In genomic region chr5:131186561-131187256, GRCh38 we compare ENCODE assay signal across 22 cellular contexts. TPM values are rescaled to one million over a fixed set of nuclear protein-coding genes. Genes with fewer than 3 reads are reported as not detected.
DNase-seq lines count a peak whose midpoint lies in the region; ATAC-seq, FAIRE-seq and TF ChIP-seq lines count a peak whose summit lies in the region.
"Had no signal": no experiment of that assay in that cellular context is flagged by ENCODE, and none has a peak within 500 bp of the region (broad histone marks: within the 10 kb centered on the region; RNA-seq: fewer than 3 reads in every experiment).

No MANE protein-coding gene starts in this region.

- H3K27ac Mint-ChIP-seq in activated T-helper 2 cell treated with anti-CD3 and anti-CD28 coated beads, Interferon-gamma antibody, Interleukin-2, Interleukin-4, amounts not matched to agents 10 μg/mL and 5 μg/mL and 100 μg/mL, durations not matched to agents 14 hours and 24 hours and 36 hours, result no peak overlapping the region
- H3K27ac Mint-ChIP-seq: activated CD8-positive, alpha-beta memory T cell treated with anti-CD3 and anti-CD28 coated beads, Interleukin-2, amount 10 ng/mL, durations not matched to agents 7 days and 5 days; natural killer cell had no signal

- peaks cover 13% of the 10 kb centered on the region for H3K4me1 Mint-ChIP-seq in activated T-helper 2 cell treated with anti-CD3 and anti-CD28 coated beads, Interferon-gamma antibody, Interleukin-2, Interleukin-4, amounts not matched to agents 10 μg/mL and 5 μg/mL and 100 μg/mL, durations not matched to agents 14 hours and 24 hours and 36 hours (ENCODE audit: low read depth)
- H3K4me1 Mint-ChIP-seq: natural killer cell had no signal

- no peak for TF ChIP-seq POLR2A in ovary (IDR thresholded peaks at IDR 0.05)

- ATAC-seq in GM21529 (IDR thresholded peaks at IDR 0.05; ENCODE audit: unreplicated experiment), result no peak
- ATAC-seq in stimulated activated naive CD8-positive, alpha-beta T cell treated with anti-CD3 and anti-CD28 coated beads, Interleukin-15, Interleukin-2, amounts not matched to agents 100 U/mL and 50 U/mL, for 24 hours, result no peak
- ATAC-seq: activated CD8-positive, alpha-beta memory T cell treated with anti-CD3 and anti-CD28 coated beads, Interleukin-2, amount 10 ng/mL, durations not matched to agents 7 days and 5 days; natural killer cell had no signal

- no peak for TF ChIP-seq CTCF in D721Med (IDR thresholded peaks at IDR 0.05; ENCODE audit: insufficient read depth, missing control alignments)
- TF ChIP-seq CTCF in fibroblast of the aortic adventitia (IDR thresholded peaks at IDR 0.05; ENCODE audit: insufficient read depth, low read length), result no peak
- no peak for TF ChIP-seq CTCF in ovary (IDR thresholded peaks at IDR 0.05)

- H3K9me3 Mint-ChIP-seq in activated T-helper 2 cell treated with anti-CD3 and anti-CD28 coated beads, Interferon-gamma antibody, Interleukin-2, Interleukin-4, amounts not matched to agents 10 μg/mL and 5 μg/mL and 100 μg/mL, durations not matched to agents 14 hours and 24 hours and 36 hours, result no peaks in the 10 kb centered on the region
- H3K9me3 Mint-ChIP-seq: natural killer cell had no signal

- H3K36me3 ChIP-seq in SK-N-MC (ENCODE audit: insufficient read depth, low read length) (peaks cover 11% of the 10 kb centered on the region), ovary (no peaks in the 10 kb centered on the region)

- DNase-seq in D721Med (ENCODE audit: insufficient read length, low spot score), result no peak
- DNase-seq in LoVo (ENCODE audit: low spot score), result peak; percentile 23
- DNase-seq in SK-N-MC (ENCODE audit: low read depth, low spot score), result no peak
- DNase-seq in fibroblast of the aortic adventitia (ENCODE audit: low read depth), result peak; percentile 36
- no peak for DNase-seq in ovary
- DNase-seq in activated T-helper 2 cell treated with anti-CD3 and anti-CD28 coated beads, Interferon-gamma antibody, Interleukin-2, Interleukin-4, amounts not matched to agents 10 μg/mL and 5 μg/mL and 100 μg/mL, durations not matched to agents 14 hours and 24 hours and 36 hours (ENCODE audit: low spot score), result no peak
- DNase-seq in stimulated activated naive CD8-positive, alpha-beta T cell treated with anti-CD3 and anti-CD28 coated beads, Interleukin-15, Interleukin-2, amounts not matched to agents 100 U/mL and 50 U/mL, for 24 hours, result no peak
- DNase-seq: activated CD4-positive, CD25-positive, alpha-beta regulatory T cell treated with anti-CD3 and anti-CD28 coated beads, Interleukin-2, amount 50 U/mL, for 72 hours; activated CD8-positive, alpha-beta memory T cell treated with anti-CD3 and anti-CD28 coated beads, Interleukin-2, amount 10 ng/mL, durations not matched to agents 7 days and 5 days; activated gamma-delta T cell; amygdala; Caco-2; KBM-7; kidney; natural killer cell; NCI-H1105 treated with DMSO at 0.1 percent for 48 hours; NCI-H2171 treated with DMSO at 0.1 percent for 48 hours; SK-N-SH; small intestine; T1000 had no signal

- peak; percentile 29 for FAIRE-seq in D721Med (lab: Jason Lieb, UNC)
- FAIRE-seq: small intestine had no signal

- H3K9me3 ChIP-seq in SK-N-MC (ENCODE audit: low read depth, low read length) (no peaks in the 10 kb centered on the region), ovary (no peaks in the 10 kb centered on the region)
- H3K9me3 ChIP-seq: Caco-2 had no signal

- H3K27me3 ChIP-seq in ovary, result no peaks in the 10 kb centered on the region

- H3K9ac ChIP-seq in SK-N-MC (ENCODE audit: insufficient read length), result no peak overlapping the region
- H3K9ac ChIP-seq: SK-N-SH had no signal

- intact Hi-C loops in ovary (cut with DNase I), result no loop called here
- intact Hi-C loops in activated T-helper 2 cell treated with anti-CD3 and anti-CD28 coated beads, Interferon-gamma antibody, Interleukin-2, Interleukin-4, amounts not matched to agents 10 μg/mL and 5 μg/mL and 100 μg/mL, durations not matched to agents 14 hours and 24 hours and 36 hours (cut with micrococcal nuclease), result no loop called here

- TF ChIP-seq EP300 in ovary (IDR thresholded peaks at IDR 0.05), result no peak

- H3K4me1 ChIP-seq in ovary (ENCODE audit: insufficient read depth), result no peaks in the 10 kb centered on the region
- H3K4me1 ChIP-seq: Caco-2 had no signal

- H3K27ac ChIP-seq in SK-N-MC (peak overlapping the region; percentile 26; the same call in 1 of the 2 replicates), ovary (no peak overlapping the region)
- H3K27ac ChIP-seq: HL-60 had no signal

- WGBS in ovary, 3 donors, result 70 to 77% (median 73%) methylated on average over 3 of the region's 3 CpGs

- H3K27me3 Mint-ChIP-seq in activated T-helper 2 cell treated with anti-CD3 and anti-CD28 coated beads, Interferon-gamma antibody, Interleukin-2, Interleukin-4, amounts not matched to agents 10 μg/mL and 5 μg/mL and 100 μg/mL, durations not matched to agents 14 hours and 24 hours and 36 hours (ENCODE audit: low read depth), result no peaks in the 10 kb centered on the region
- H3K27me3 Mint-ChIP-seq: activated CD8-positive, alpha-beta memory T cell treated with anti-CD3 and anti-CD28 coated beads, Interleukin-2, amount 10 ng/mL, durations not matched to agents 7 days and 5 days had no signal

- H3K4me3 Mint-ChIP-seq in activated T-helper 2 cell treated with anti-CD3 and anti-CD28 coated beads, Interferon-gamma antibody, Interleukin-2, Interleukin-4, amounts not matched to agents 10 μg/mL and 5 μg/mL and 100 μg/mL, durations not matched to agents 14 hours and 24 hours and 36 hours (ENCODE audit: low read depth), result no peak overlapping the region
- H3K4me3 Mint-ChIP-seq: activated CD8-positive, alpha-beta memory T cell treated with anti-CD3 and anti-CD28 coated beads, Interleukin-2, amount 10 ng/mL, durations not matched to agents 7 days and 5 days; natural killer cell had no signal

- peaks cover 30% of the 10 kb centered on the region for H3K36me3 Mint-ChIP-seq in activated T-helper 2 cell treated with anti-CD3 and anti-CD28 coated beads, Interferon-gamma antibody, Interleukin-2, Interleukin-4, amounts not matched to agents 10 μg/mL and 5 μg/mL and 100 μg/mL, durations not matched to agents 14 hours and 24 hours and 36 hours (ENCODE audit: low read depth)
- H3K36me3 Mint-ChIP-seq: natural killer cell had no signal

- H3K4me3 ChIP-seq in SK-N-MC (no peak overlapping the region), fibroblast of the aortic adventitia (ENCODE audit: low read depth, low read length) (no peak overlapping the region), ovary (no peak overlapping the region)

RNA-seq across cellular contexts. Expression of gene LYRM7, which starts 16.0 kb away (rescaled TPM):
- 4.4 and 12.9 TPM in 2 replicates for total RNA-seq in fibroblast of the aortic adventitia (ENCODE audit: low replicate concordance)
- total RNA-seq in ovary, result 10 to 100 TPM in 3 of 7 donors, 1 to 10 TPM in 4; 3.9 to 17.9 (median 9.8) TPM
- polyA plus RNA-seq in ovary, result 1 to 10 TPM; 4.8 to 9.0 TPM
- 14.0 and 20.3 TPM in 2 replicates for total RNA-seq in activated T-helper 2 cell treated with anti-CD3 and anti-CD28 coated beads, Interferon-gamma antibody, Interleukin-2, Interleukin-4, amounts not matched to agents 10 μg/mL and 5 μg/mL and 100 μg/mL, durations not matched to agents 14 hours and 24 hours and 36 hours

RNA-seq across cellular contexts. Expression of gene HINT1, which starts 21.7 kb away (rescaled TPM):
- total RNA-seq in fibroblast of the aortic adventitia (ENCODE audit: low replicate concordance) (132 and 152 TPM in 2 replicates), ovary (100 to 1,000 TPM; 103 to 199 (median 144) TPM)
- 100 to 1,000 TPM; 148 to 240 TPM for polyA plus RNA-seq in ovary
- total RNA-seq in activated T-helper 2 cell treated with anti-CD3 and anti-CD28 coated beads, Interferon-gamma antibody, Interleukin-2, Interleukin-4, amounts not matched to agents 10 μg/mL and 5 μg/mL and 100 μg/mL, durations not matched to agents 14 hours and 24 hours and 36 hours, result 279 and 282 TPM in 2 replicates

Comparison
In these comparisons a context has a peak if more than half of its experiments do, and no peak if none do; other contexts are left out.
1. DNase-seq: peak in LoVo (single experiment) and fibroblast of the aortic adventitia (single experiment); none in D721Med (single experiment), SK-N-MC (single experiment), ovary (0 of 5), activated T-helper 2 cell treated with anti-CD3 and anti-CD28 coated beads, Interferon-gamma antibody, Interleukin-2, Interleukin-4, amounts not matched to agents 10 μg/mL and 5 μg/mL and 100 μg/mL, durations not matched to agents 14 hours and 24 hours and 36 hours (single experiment) and stimulated activated naive CD8-positive, alpha-beta T cell treated with anti-CD3 and anti-CD28 coated beads, Interleukin-15, Interleukin-2, amounts not matched to agents 100 U/mL and 50 U/mL, for 24 hours (single experiment).